8 cellular contexts compared by ENCODE assay signal in the genomic region with DNA sequence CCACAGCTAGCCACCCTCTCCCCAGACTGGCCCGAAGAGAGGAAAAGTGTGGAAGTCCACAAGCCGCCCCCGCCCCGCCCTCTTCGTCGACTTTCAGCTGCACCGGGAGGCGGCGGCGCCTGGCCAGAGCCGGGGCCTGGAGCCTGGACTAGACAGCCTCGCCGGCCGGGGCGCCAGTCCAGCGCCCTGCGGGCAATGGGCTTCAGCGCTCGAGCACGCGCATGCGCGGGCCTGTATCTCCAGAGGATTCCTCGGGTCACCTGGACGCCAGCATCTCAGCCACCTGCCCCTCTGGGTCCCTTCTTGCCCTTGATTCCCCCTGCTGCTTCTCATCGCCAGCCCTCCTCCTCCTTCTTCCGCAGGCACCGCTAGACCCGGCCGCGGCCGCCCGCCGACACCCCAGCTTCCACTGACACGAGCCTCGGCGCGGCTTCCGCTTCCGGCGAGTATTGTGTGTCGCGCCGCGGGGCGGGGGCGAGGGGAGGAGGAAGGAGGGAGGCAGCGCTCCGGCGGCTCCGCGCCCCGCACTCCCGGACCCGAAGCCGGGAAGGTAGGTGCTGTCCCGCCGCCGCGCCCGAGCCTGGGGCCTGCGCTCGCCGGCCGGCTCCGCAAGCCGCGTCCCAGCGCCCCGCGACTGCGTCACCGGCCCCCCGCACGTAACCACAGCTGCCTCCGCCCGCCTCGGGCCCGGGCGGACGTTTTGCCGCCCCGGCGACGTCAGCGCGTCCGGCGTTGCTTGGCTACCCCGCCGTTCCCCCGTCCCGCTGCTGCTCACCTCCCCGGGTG.
A peak's percentile ranks its signal among the peaks of the same experiment; 100 is the strongest.
DNase-seq lines count a peak whose midpoint lies in the region; ATAC-seq, FAIRE-seq and TF ChIP-seq lines count a peak whose summit lies in the region.

A gene (plus strand): TSS at position 482 of the 786 bp plus-strand sequence. CDS start 2,391 bp downstream, outside the sequence.

- H3K27me3 Mint-ChIP-seq in nephron (ENCODE audit: low read depth): no peaks in the 10 kb centered on the region

- peak within 1 kb of the TSS; percentile 92 for H2AFZ ChIP-seq in Loucy (ENCODE audit: low read length)

- DNase-seq in ELF-1 (ENCODE audit: low read depth, low spot score) (peak; percentile 94), H54 (ENCODE audit: insufficient read length, low spot score) (peak; percentile 80), SHP77 treated with DMSO at 0.1 percent for 48 hours (lab: John Stamatoyannopoulos, UW) (peak; percentile 77), fibroblast of pulmonary artery (ENCODE audit: low read depth) (peak; percentile 81)
- DNase-seq in activated effector memory CD4-positive, alpha-beta T cell treated with Interleukin-2 at 50 U/mL for 16 hours: peak; percentile 84
- DNase-seq in stimulated activated naive CD8-positive, alpha-beta T cell treated with anti-CD3 and anti-CD28 coated beads, Interleukin-15, Interleukin-2, amounts not matched to agents 100 U/mL and 50 U/mL, for 24 hours: peak; percentile 89

- TF ChIP-seq CTCF in Loucy (conservative IDR thresholded peaks at IDR 0.05; ENCODE audit: low read length) (no peak), fibroblast of pulmonary artery (IDR thresholded peaks at IDR 0.05; ENCODE audit: low read length, missing control alignments) (no peak), nephron (IDR thresholded peaks at IDR 0.05; ENCODE audit: unreplicated experiment in 3 of 3) (no peak)

- peaks cover 51% of the 10 kb centered on the region for H3K79me2 ChIP-seq in Loucy (ENCODE audit: insufficient read depth, low read length)

- peaks cover 40% of the 10 kb centered on the region for H3K4me1 Mint-ChIP-seq in nephron

- peak; percentile 58 for ATAC-seq in stimulated activated naive CD8-positive, alpha-beta T cell treated with anti-CD3 and anti-CD28 coated beads, Interleukin-15, Interleukin-2, amounts not matched to agents 100 U/mL and 50 U/mL, for 24 hours

- H4K20me1 ChIP-seq in Loucy (ENCODE audit: insufficient read depth, low read length, poor library complexity, severe bottlenecking): peaks cover 44% of the 10 kb centered on the region

- H3K4me1 ChIP-seq in Loucy (ENCODE audit: insufficient read depth, low read length, poor library complexity, severe bottlenecking): peaks cover 37% of the 10 kb centered on the region

- FAIRE-seq in H54 (lab: Jason Lieb, UNC): no peak

- peaks cover 30% of the 10 kb centered on the region for H3K36me3 Mint-ChIP-seq in nephron (ENCODE audit: low read depth)

- no peaks in the 10 kb centered on the region for H3K9me2 ChIP-seq in Loucy (replicated peaks; ENCODE audit: low read depth, low read length)

- H3K36me3 ChIP-seq in Loucy (ENCODE audit: insufficient read depth, low read length): no peaks in the 10 kb centered on the region; the same call in 1 of the 2 replicates

- 0 out of 2 replicates have a peak, but pooled peaks cover 2% of the 10 kb centered on the region for H3F3A ChIP-seq in Loucy (ENCODE audit: low read depth)

- peak; percentile 58 for TF ChIP-seq POLR2A in H54 (IDR thresholded peaks at IDR 0.05; ENCODE audit: low read depth, low read length)

- peak within 1 kb of the TSS; percentile 76 for H3K9ac ChIP-seq in Loucy (ENCODE audit: low read depth, low read length, poor library complexity, severe bottlenecking)

- H3K4me2 ChIP-seq in Loucy (ENCODE audit: low read depth, low read length, poor library complexity, severe bottlenecking): peak within 1 kb of the TSS; percentile 91

- peak within 1 kb of the TSS; percentile 87 for H3K4me3 ChIP-seq in Loucy (ENCODE audit: low read length, poor library complexity, severe bottlenecking)
- H3K4me3 ChIP-seq in fibroblast of pulmonary artery (replicated peaks; ENCODE audit: low read depth, low read length): peak within 1 kb of the TSS; percentile 81

- H3K9me3 Mint-ChIP-seq in nephron: no peaks in the 10 kb centered on the region

- peak within 1 kb of the TSS; percentile 89 to 96 (median 94) for H3K27ac Mint-ChIP-seq in nephron

- peak within 1 kb of the TSS; percentile 95 to 97 (median 96) for H3K4me3 Mint-ChIP-seq in nephron

- no peaks in the 10 kb centered on the region for H3K27me3 ChIP-seq in Loucy (ENCODE audit: insufficient read depth, low read length, poor library complexity, severe bottlenecking)

- H3K9me3 ChIP-seq in Loucy (ENCODE audit: insufficient read depth, low read depth, low read length): no peaks in the 10 kb centered on the region

Comparison
In these comparisons a context has a peak if more than half of its experiments do, and no peak if none do; other contexts are left out.
1. Peak in every context shown above with its lines: DNase-seq, ATAC-seq and H3K4me3 ChIP-seq.